Comparison of ENCODE assay signal across 12 cellular contexts in the genomic region with DNA sequence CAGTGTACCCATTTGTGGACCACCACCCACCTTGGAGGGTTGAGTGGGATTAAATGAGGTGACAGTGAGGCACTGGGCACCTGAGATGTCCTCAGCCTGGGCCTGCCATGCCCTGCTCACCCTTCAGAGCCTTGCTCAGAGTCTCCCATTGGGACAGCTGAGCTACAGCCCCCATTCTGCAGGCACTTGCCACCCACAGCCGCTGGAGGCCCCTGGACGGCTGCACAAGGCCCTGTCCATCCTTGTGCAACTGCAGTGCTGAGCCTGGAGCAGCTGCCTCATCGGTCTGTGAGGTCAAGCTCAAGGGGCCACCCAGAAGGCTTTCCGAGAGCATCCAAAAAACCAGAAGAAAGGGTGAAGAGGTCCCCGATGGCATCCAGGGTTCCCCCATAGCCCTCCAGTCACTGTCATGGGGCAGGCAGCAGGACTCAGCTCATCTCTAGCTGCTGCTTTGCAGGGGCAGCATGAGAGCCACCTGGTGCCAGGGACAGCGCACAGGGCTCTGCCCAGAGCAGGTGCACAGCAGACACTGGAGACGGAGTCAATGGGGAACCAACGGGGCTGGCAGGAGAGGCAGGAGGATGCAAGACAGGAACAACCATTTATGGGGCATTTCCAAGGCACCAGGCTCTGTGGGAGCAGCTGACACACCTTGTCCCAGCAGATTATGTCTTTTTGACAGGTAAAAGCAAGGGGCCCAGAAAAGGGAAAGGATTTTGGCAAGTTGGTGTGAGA.
DNase-seq lines count a peak whose midpoint lies in the region; ATAC-seq, FAIRE-seq and TF ChIP-seq lines count a peak whose summit lies in the region.
"Had no signal": no experiment of that assay in that cellular context is flagged by ENCODE, and none has a peak within 500 bp of the region (broad histone marks: within the 10 kb centered on the region; RNA-seq: fewer than 3 reads in every experiment).

No MANE protein-coding gene starts in this region.

- ATAC-seq in CD4-positive, alpha-beta T cell (ENCODE audit: poor library complexity) = no peak
- ATAC-seq in naive thymus-derived CD4-positive, alpha-beta T cell = no peak
- ATAC-seq in GM21576 (IDR thresholded peaks at IDR 0.05; ENCODE audit: unreplicated experiment) = no peak

- no peaks in the 10 kb centered on the region for H3K36me3 Mint-ChIP-seq in CD4-positive, alpha-beta T cell (ENCODE audit: low read depth)
- H3K36me3 Mint-ChIP-seq in naive thymus-derived CD4-positive, alpha-beta T cell = no peaks in the 10 kb centered on the region

- no peaks in the 10 kb centered on the region for H3K36me3 ChIP-seq in naive thymus-derived CD4-positive, alpha-beta T cell (ENCODE audit: control insufficient read depth in 2 of 3, insufficient read depth in 3 of 3, low read length in 3 of 3)
- H3K36me3 ChIP-seq in small intestine (ENCODE audit: control insufficient read depth in 2 of 2, insufficient read depth in 2 of 2, low read length in 2 of 2) = no peaks in the 10 kb centered on the region
- H3K36me3 ChIP-seq: HAP-1 had no signal

- peaks cover 0 to 24% of the 10 kb centered on the region in 2 donors for H3K4me1 ChIP-seq in naive thymus-derived CD4-positive, alpha-beta T cell (ENCODE audit: control insufficient read depth in 2 of 2, insufficient read depth in 2 of 2, low read length in 2 of 2)
- H3K4me1 ChIP-seq in small intestine (ENCODE audit: control insufficient read depth in 2 of 2, insufficient read depth in 1 of 2, low read depth in 1 of 2, low read length in 1 of 2) = peaks cover 2 to 6% of the 10 kb centered on the region in 2 donors
- H3K4me1 ChIP-seq: HAP-1 had no signal

- no peak for DNase-seq in CD4-positive, alpha-beta T cell
- DNase-seq in NCI-H1417 treated with DMSO at 0.1 percent for 48 hours (lab: John Stamatoyannopoulos, UW) (peak; percentile 26), cerebellar nuclear complex (lab: John Stamatoyannopoulos, UW) (peak; percentile 77 to 86), NCI-H2227 treated with DMSO at 0.1 percent for 48 hours (lab: John Stamatoyannopoulos, UW) (no peak), D341Med (ENCODE audit: low spot score) (no peak), small intestine (no peak)
- DNase-seq in naive thymus-derived CD4-positive, alpha-beta T cell = no peak
- DNase-seq: effector CD8-positive, alpha-beta T cell; T1000 had no signal

- intact Hi-C loops in CD4-positive, alpha-beta T cell (cut with DNase I, micrococcal nuclease) = no loop called here
- intact Hi-C loops in naive thymus-derived CD4-positive, alpha-beta T cell (cut with micrococcal nuclease) = no loop called here

- H3K4me3 ChIP-seq in naive thymus-derived CD4-positive, alpha-beta T cell (ENCODE audit: low read length) = no peak overlapping the region
- no peak overlapping the region for H3K4me3 ChIP-seq in small intestine (ENCODE audit: low read depth in 1 of 2, low read length in 2 of 2)
- H3K4me3 ChIP-seq: HAP-1 had no signal

- no peaks in the 10 kb centered on the region for H3K27me3 Mint-ChIP-seq in CD4-positive, alpha-beta T cell
- no peaks in the 10 kb centered on the region for H3K27me3 Mint-ChIP-seq in naive thymus-derived CD4-positive, alpha-beta T cell

- WGBS in small intestine, 3 donors = 66 to 77% (median 75%) methylated on average over 8 of the region's 8 CpGs

- no peaks in the 10 kb centered on the region for H3K27me3 ChIP-seq in CD4-positive, alpha-beta T cell (ENCODE audit: control insufficient read depth, insufficient read depth, low read length)
- H3K27me3 ChIP-seq in naive thymus-derived CD4-positive, alpha-beta T cell (ENCODE audit: control insufficient read depth in 2 of 2, insufficient read depth in 2 of 2, low read length in 2 of 2) = no peaks in the 10 kb centered on the region
- no peaks in the 10 kb centered on the region for H3K27me3 ChIP-seq in small intestine (ENCODE audit: control insufficient read depth in 2 of 2, insufficient read depth in 2 of 2, low read length in 2 of 2)

- CTCF ChIA-PET in CD4-positive, alpha-beta T cell (lab: Charles Lee) = no interaction called here
- CTCF ChIA-PET in naive thymus-derived CD4-positive, alpha-beta T cell (lab: Charles Lee) = interaction anchor here (0.6 to 1.9 kb wide), 4 partner anchors 10 to 92 kb away, joined by 3 to 6 read pairs (median 4); no protein-coding TSS in a partner anchor

- H3K9me3 ChIP-seq in CD4-positive, alpha-beta T cell (ENCODE audit: control insufficient read depth, low read length) = no peaks in the 10 kb centered on the region
- no peaks in the 10 kb centered on the region for H3K9me3 ChIP-seq in naive thymus-derived CD4-positive, alpha-beta T cell (ENCODE audit: control insufficient read depth in 2 of 3, low read length in 3 of 3)
- no peaks in the 10 kb centered on the region for H3K9me3 ChIP-seq in small intestine (ENCODE audit: control insufficient read depth, low read depth)
- H3K9me3 ChIP-seq: HAP-1 had no signal

- no peak for TF ChIP-seq CTCF in CD4-positive, alpha-beta T cell (IDR thresholded peaks at IDR 0.05)

- FAIRE-seq in small intestine (lab: Jason Lieb, UNC) = no peak
- FAIRE-seq: D721Med had no signal

- POLR2A ChIA-PET in CD4-positive, alpha-beta T cell (lab: Charles Lee) = no interaction called here
- POLR2A ChIA-PET in naive thymus-derived CD4-positive, alpha-beta T cell (lab: Charles Lee) = interaction anchor here (0.9 to 1.9 kb wide), 4 partner anchors 10 to 86 kb away, joined by 3 to 11 read pairs (median 3); no protein-coding TSS in a partner anchor

- H3K27ac Mint-ChIP-seq in CD4-positive, alpha-beta T cell = peak overlapping the region; percentile 14
- peak overlapping the region in 7 of 9 donors; percentile 50 to 88 (median 66) for H3K27ac Mint-ChIP-seq in naive thymus-derived CD4-positive, alpha-beta T cell

- H3K4me1 Mint-ChIP-seq in CD4-positive, alpha-beta T cell (ENCODE audit: low read depth) = peaks cover 57% of the 10 kb centered on the region
- peaks cover 32 to 79% (median 66%) of the 10 kb centered on the region in 7 donors for H3K4me1 Mint-ChIP-seq in naive thymus-derived CD4-positive, alpha-beta T cell

- H3K27ac ChIP-seq in CD4-positive, alpha-beta T cell (ENCODE audit: low read depth, low read length) = no peak overlapping the region
- H3K27ac ChIP-seq in naive thymus-derived CD4-positive, alpha-beta T cell (ENCODE audit: low read depth, low read length) = no peak overlapping the region
- H3K27ac ChIP-seq in small intestine (ENCODE audit: low read depth in 1 of 2, low read length in 1 of 2) = peak overlapping the region in 1 of 2 donors; percentile 55

- H3K4me3 Mint-ChIP-seq in CD4-positive, alpha-beta T cell = no peak overlapping the region
- H3K4me3 Mint-ChIP-seq in naive thymus-derived CD4-positive, alpha-beta T cell = peak overlapping the region in 4 of 10 donors; percentile 22 to 55 (median 50)

- no peaks in the 10 kb centered on the region for H3K9me3 Mint-ChIP-seq in CD4-positive, alpha-beta T cell
- H3K9me3 Mint-ChIP-seq in naive thymus-derived CD4-positive, alpha-beta T cell = no peaks in the 10 kb centered on the region

Comparison
In these comparisons a context has a peak if more than half of its experiments do, and no peak if none do; other contexts are left out.
1. DNase-seq: peak in NCI-H1417 treated with DMSO at 0.1 percent for 48 hours (single experiment) and cerebellar nuclear complex (2 of 2); none in CD4-positive, alpha-beta T cell (0 of 10), naive thymus-derived CD4-positive, alpha-beta T cell (0 of 9), NCI-H2227 treated with DMSO at 0.1 percent for 48 hours (single experiment), D341Med (single experiment) and small intestine (single experiment).